Comparison of ENCODE assay signal across 17 cellular contexts in the genomic region with DNA sequence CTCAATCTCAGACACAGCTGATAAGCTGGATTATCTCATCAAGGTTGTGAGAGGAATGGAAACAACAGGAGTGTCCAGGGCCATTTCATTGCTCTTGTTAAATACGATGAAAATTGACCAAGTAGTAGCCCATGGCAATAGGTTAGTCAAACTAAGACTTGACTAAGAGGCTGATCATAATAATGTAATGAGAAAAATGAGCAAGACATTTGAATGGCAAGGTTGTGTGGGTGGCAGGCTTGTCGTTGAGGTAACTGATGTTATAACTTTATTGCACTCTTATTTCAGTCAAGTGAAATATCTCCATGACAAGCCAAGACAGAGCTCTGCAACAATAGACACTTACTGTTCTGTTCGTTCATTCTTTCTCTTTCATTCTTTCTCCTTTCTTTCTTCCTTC.
DNase-seq lines count a peak whose midpoint lies in the region; ATAC-seq, FAIRE-seq and TF ChIP-seq lines count a peak whose summit lies in the region.
"Had no signal": no experiment of that assay in that cellular context is flagged by ENCODE, and none has a peak within 500 bp of the region (broad histone marks: within the 10 kb centered on the region; RNA-seq: fewer than 3 reads in every experiment).

No MANE protein-coding gene starts in this region.

- peak overlapping the region; percentile 57 for H3K4me2 ChIP-seq in keratinocyte (ENCODE audit: control insufficient read depth, extremely low read depth, insufficient read depth, low read depth, low read length)
- no peak overlapping the region for H3K4me2 ChIP-seq in PC-9

- H3K36me3 Mint-ChIP-seq in activated CD4-positive, alpha-beta T cell treated with anti-CD3 and anti-CD28 coated beads, Interleukin-2, amount 10 ng/mL, durations not matched to agents 24 days and 14 days (ENCODE audit: low read depth): no peaks in the 10 kb centered on the region

- peaks cover 6% of the 10 kb centered on the region for H3K4me1 Mint-ChIP-seq in activated CD4-positive, alpha-beta T cell treated with anti-CD3 and anti-CD28 coated beads, Interleukin-2, amount 10 ng/mL, durations not matched to agents 24 days and 14 days
- H3K4me1 Mint-ChIP-seq in stimulated activated naive CD8-positive, alpha-beta T cell treated with anti-CD3 and anti-CD28 coated beads, Interleukin-15, amount 100 ng/mL, for 72 hours: peaks cover 5% of the 10 kb centered on the region

- CTCF ChIA-PET in PC-9 (lab: Charles Lee): no interaction called here

- 79% methylated on average over 3 of the region's 3 CpGs for WGBS in esophagus muscularis mucosa

- H3K4me1 ChIP-seq in keratinocyte (ENCODE audit: control insufficient read depth, extremely low read depth, insufficient read depth, low read length): peaks cover 19% of the 10 kb centered on the region
- H3K4me1 ChIP-seq in PC-9 (replicated peaks; ENCODE audit: insufficient read depth): peaks cover 21% of the 10 kb centered on the region
- no peaks in the 10 kb centered on the region for H3K4me1 ChIP-seq in esophagus muscularis mucosa

- BruUV-seq in PC-9 (replicated peaks; lab: Mats Ljungman, UMichigan): no TSS peak

- TF ChIP-seq CTCF in keratinocyte (optimal IDR thresholded peaks at IDR 0.05 in 1 of 3, IDR thresholded peaks at IDR 0.05 in 1 of 3, conservative IDR thresholded peaks at IDR 0.05 in 1 of 3; ENCODE audit: extremely low read depth in 1 of 3, insufficient read depth in 2 of 3, low read length in 3 of 3) (no peak), PC-9 (conservative IDR thresholded peaks at IDR 0.05) (no peak), esophagus muscularis mucosa (IDR thresholded peaks at IDR 0.05) (no peak)

- peak; percentile 85 for FAIRE-seq in keratinocyte (lab: Jason Lieb, UNC)
- FAIRE-seq: A204.1 had no signal

- peaks cover 16% of the 10 kb centered on the region for H3K27me3 Mint-ChIP-seq in activated CD4-positive, alpha-beta T cell treated with anti-CD3 and anti-CD28 coated beads, Interleukin-2, amount 10 ng/mL, durations not matched to agents 24 days and 14 days
- H3K27me3 Mint-ChIP-seq in stimulated activated naive CD8-positive, alpha-beta T cell treated with anti-CD3 and anti-CD28 coated beads, Interleukin-15, amount 100 ng/mL, for 72 hours: peaks cover 59% of the 10 kb centered on the region

- no peaks in the 10 kb centered on the region for H3K9me3 ChIP-seq in keratinocyte (ENCODE audit: control insufficient read depth, low read depth, low read length)
- H3K9me3 ChIP-seq in PC-9 (ENCODE audit: insufficient read depth, low read depth): no peaks in the 10 kb centered on the region; the same call in 1 of the 2 replicates
- no peaks in the 10 kb centered on the region for H3K9me3 ChIP-seq in esophagus muscularis mucosa

- H3K9ac ChIP-seq in keratinocyte (ENCODE audit: control insufficient read depth, extremely low read depth, insufficient read depth, low read length): no peak overlapping the region

- H3K9me3 Mint-ChIP-seq in activated CD4-positive, alpha-beta T cell treated with anti-CD3 and anti-CD28 coated beads, Interleukin-2, amount 10 ng/mL, durations not matched to agents 24 days and 14 days: peaks cover 4% of the 10 kb centered on the region
- H3K9me3 Mint-ChIP-seq in stimulated activated naive CD8-positive, alpha-beta T cell treated with anti-CD3 and anti-CD28 coated beads, Interleukin-15, amount 100 ng/mL, for 72 hours: no peaks in the 10 kb centered on the region

- H4K20me1 ChIP-seq in keratinocyte (ENCODE audit: control insufficient read depth, extremely low read depth, insufficient read depth, low read length): no peaks in the 10 kb centered on the region
- H4K20me1 ChIP-seq in PC-9 (ENCODE audit: insufficient read depth): no peaks in the 10 kb centered on the region

- peaks cover 13% of the 10 kb centered on the region for H3F3A ChIP-seq in PC-9 (ENCODE audit: insufficient read depth, low read depth)

- no peak overlapping the region for H3K27ac Mint-ChIP-seq in activated CD4-positive, alpha-beta T cell treated with anti-CD3 and anti-CD28 coated beads, Interleukin-2, amount 10 ng/mL, durations not matched to agents 24 days and 14 days
- peak overlapping the region in 1 of 2 donors; percentile 89 for H3K27ac Mint-ChIP-seq in stimulated activated naive CD8-positive, alpha-beta T cell treated with anti-CD3 and anti-CD28 coated beads, Interleukin-15, amount 100 ng/mL, for 72 hours
- H3K27ac Mint-ChIP-seq: HFFc6 had no signal

- intact Hi-C loops in activated CD4-positive, alpha-beta T cell treated with anti-CD3 and anti-CD28 coated beads, Interleukin-2, amount 10 ng/mL, durations not matched to agents 24 days and 14 days (cut with micrococcal nuclease): no loop called here
- intact Hi-C loops in PC-9 (cut with micrococcal nuclease; ENCODE audit: unreplicated experiment): no loop called here
- intact Hi-C loops in esophagus muscularis mucosa (cut with DNase I): no loop called here

- H2AFZ ChIP-seq in keratinocyte (ENCODE audit: control insufficient read depth, low read length): peak overlapping the region; percentile 29
- H2AFZ ChIP-seq in PC-9: no peak overlapping the region

- peak; percentile 55 for ATAC-seq in stimulated activated naive CD8-positive, alpha-beta T cell treated with anti-CD3 and anti-CD28 coated beads, Interleukin-15, amount 100 ng/mL, for 72 hours

- H3K79me2 ChIP-seq in keratinocyte (ENCODE audit: control insufficient read depth, insufficient read depth, low read length) (no peaks in the 10 kb centered on the region), PC-9 (ENCODE audit: low read depth) (no peaks in the 10 kb centered on the region)

- POLR2A ChIA-PET in PC-9 (lab: Charles Lee; ENCODE audit: unreplicated experiment): no interaction called here

- no peak for TF ChIP-seq EP300 in esophagus muscularis mucosa (IDR thresholded peaks at IDR 0.05)

- dilution Hi-C loops in keratinocyte (cut with MboI; ENCODE audit: extremely low pct_ligation_motif_present, low sequenced_read_pairs): no loop called here

- peak; percentile 21 to 35 for DNase-seq in activated CD4-positive, alpha-beta T cell treated with anti-CD3 and anti-CD28 coated beads, Interleukin-2, amount 50 U/mL, for 48 hours
- DNase-seq in activated CD4-positive, alpha-beta T cell treated with anti-CD3 and anti-CD28 coated beads, Interleukin-2, amount 10 ng/mL, durations not matched to agents 24 days and 14 days: no peak
- peak; percentile 44 for DNase-seq in stimulated activated CD4-positive, alpha-beta T cell treated with anti-CD3 and anti-CD28 coated beads, Interleukin-15, amount 100 ng/mL, for 24 hours
- DNase-seq in stimulated activated CD4-positive, alpha-beta T cell treated with anti-CD3 and anti-CD28 coated beads, Interleukin-12 subunit alpha, Interleukin-12 subunit beta, amount 100 ng/mL, for 4 hours: no peak
- DNase-seq in keratinocyte (ENCODE audit: low read depth, low spot score) (no peak), PC-9 (no peak), esophagus muscularis mucosa (ENCODE audit: extremely low spot score) (no peak)
- peak in 1 of 2 donors; percentile 9 for DNase-seq in stimulated activated naive CD8-positive, alpha-beta T cell treated with anti-CD3 and anti-CD28 coated beads, Interleukin-15, amount 100 ng/mL, for 72 hours
- DNase-seq: DMS153, HFFc6, NCI-H1436, NCI-H2029 treated with DMSO at 0.1 percent for 48 hours, NCI-H510A, NCI-H82 had no signal

- H3K9me1 ChIP-seq in keratinocyte (ENCODE audit: control insufficient read depth, extremely low read depth, insufficient read depth, low read length): no peaks in the 10 kb centered on the region

- H3K4me3 ChIP-seq in keratinocyte (ENCODE audit: control insufficient read depth in 2 of 3, extremely low read depth in 1 of 3, insufficient read depth in 2 of 3, low read depth in 1 of 3, low read length in 3 of 3) (no peak overlapping the region), PC-9 (no peak overlapping the region), esophagus muscularis mucosa (no peak overlapping the region)

- no peaks in the 10 kb centered on the region for H3K27me3 ChIP-seq in keratinocyte (ENCODE audit: control insufficient read depth, extremely low read depth, insufficient read depth, low read length)
- no peaks in the 10 kb centered on the region for H3K27me3 ChIP-seq in PC-9 (ENCODE audit: insufficient read depth, low read depth)
- H3K27me3 ChIP-seq in esophagus muscularis mucosa: no peaks in the 10 kb centered on the region

- no peaks in the 10 kb centered on the region for H3K36me3 ChIP-seq in keratinocyte (ENCODE audit: control insufficient read depth in 2 of 2, extremely low read depth in 1 of 2, insufficient read depth in 2 of 2, low read length in 2 of 2)
- H3K36me3 ChIP-seq in PC-9 (ENCODE audit: low read depth): no peaks in the 10 kb centered on the region
- H3K36me3 ChIP-seq in esophagus muscularis mucosa: no peaks in the 10 kb centered on the region

- no peaks in the 10 kb centered on the region for H3K9me2 ChIP-seq in PC-9 (ENCODE audit: insufficient read depth)

- H3K4me3 Mint-ChIP-seq in activated CD4-positive, alpha-beta T cell treated with anti-CD3 and anti-CD28 coated beads, Interleukin-2, amount 10 ng/mL, durations not matched to agents 24 days and 14 days: no peak overlapping the region
- H3K4me3 Mint-ChIP-seq in stimulated activated naive CD8-positive, alpha-beta T cell treated with anti-CD3 and anti-CD28 coated beads, Interleukin-15, amount 100 ng/mL, for 72 hours: no peak overlapping the region
- H3K4me3 Mint-ChIP-seq: HFFc6 had no signal

- TF ChIP-seq POLR2A in esophagus muscularis mucosa (IDR thresholded peaks at IDR 0.05; ENCODE audit: low read depth): no peak

- H3K27ac ChIP-seq in keratinocyte (ENCODE audit: control insufficient read depth, insufficient read depth, low read length) (no peak overlapping the region), PC-9 (no peak overlapping the region), esophagus muscularis mucosa (replicated peaks in 1 of 4) (no peak overlapping the region)
- H3K27ac ChIP-seq: C4-2B, HL-60 had no signal

Comparison
In these comparisons a context has a peak if more than half of its experiments do, and no peak if none do; other contexts are left out.
1. DNase-seq: peak in activated CD4-positive, alpha-beta T cell treated with anti-CD3 and anti-CD28 coated beads, Interleukin-2, amount 50 U/mL, for 48 hours (2 of 2) and stimulated activated CD4-positive, alpha-beta T cell treated with anti-CD3 and anti-CD28 coated beads, Interleukin-15, amount 100 ng/mL, for 24 hours (single experiment); none in activated CD4-positive, alpha-beta T cell treated with anti-CD3 and anti-CD28 coated beads, Interleukin-2, amount 10 ng/mL, durations not matched to agents 24 days and 14 days (single experiment), stimulated activated CD4-positive, alpha-beta T cell treated with anti-CD3 and anti-CD28 coated beads, Interleukin-12 subunit alpha, Interleukin-12 subunit beta, amount 100 ng/mL, for 4 hours (single experiment), keratinocyte (single experiment), PC-9 (0 of 2) and esophagus muscularis mucosa (single experiment).